8 cellular contexts compared by ENCODE assay signal in genomic region chr2:26772064-26773001, GRCh38. TPM values are rescaled to one million over a fixed set of nuclear protein-coding genes. Genes with fewer than 3 reads are reported as not detected.
DNase-seq lines count a peak whose midpoint lies in the region; ATAC-seq and TF ChIP-seq lines count a peak whose summit lies in the region.

No MANE protein-coding gene starts in this region.

- peaks cover 0 to 60% (median 46%) of the 10 kb centered on the region in 4 donors for H3K4me1 ChIP-seq in sigmoid colon

- peaks cover 48% of the 10 kb centered on the region for H3K4me1 Mint-ChIP-seq in activated naive CD4-positive, alpha-beta T cell treated with anti-CD3 and anti-CD28 coated beads, Interleukin-2, amount 50 U/mL, for 24 hours

- TF ChIP-seq EP300 in sigmoid colon (IDR thresholded peaks at IDR 0.05) = peak in 3 of 4 donors; percentile 62 to 94 (median 66)

- H3K9me3 ChIP-seq in sigmoid colon = no peaks in the 10 kb centered on the region

- H3K4me3 ChIP-seq in AG10803 (ENCODE audit: low read length) (no peak overlapping the region), sigmoid colon (no peak overlapping the region)

- peak; percentile 77 for DNase-seq in AG10803 (ENCODE audit: low read depth)
- DNase-seq in LHCN-M2 (ENCODE audit: low read depth) = peak; percentile 91
- peak; percentile 93 for DNase-seq in cardiac septum (ENCODE audit: low spot score)
- DNase-seq in sigmoid colon = peak; percentile 98
- no peak for DNase-seq in Kasumi-1 (lab: John Stamatoyannopoulos, UW)
- DNase-seq in NCI-H128 (lab: John Stamatoyannopoulos, UW; ENCODE audit: unreplicated experiment) = no peak

- ATAC-seq in HG03432 (IDR thresholded peaks at IDR 0.05; ENCODE audit: unreplicated experiment) = no peak

- H3K9me3 Mint-ChIP-seq in activated naive CD4-positive, alpha-beta T cell treated with anti-CD3 and anti-CD28 coated beads, Interleukin-2, amount 50 U/mL, for 24 hours = no peaks in the 10 kb centered on the region

- H3K27ac Mint-ChIP-seq in activated naive CD4-positive, alpha-beta T cell treated with anti-CD3 and anti-CD28 coated beads, Interleukin-2, amount 50 U/mL, for 24 hours = peak overlapping the region; percentile 83

- TF ChIP-seq POLR2A in sigmoid colon (IDR thresholded peaks at IDR 0.05) = peak in 1 of 2 donors; percentile 10

- 25 to 44% methylated on average over 13 of the region's 13 CpGs for WGBS in sigmoid colon, 2 donors

- intact Hi-C loops in cardiac septum (cut with DNase I) (no loop called here), sigmoid colon (cut with DNase I) (no loop called here)

- no peaks in the 10 kb centered on the region for H3K27me3 Mint-ChIP-seq in activated naive CD4-positive, alpha-beta T cell treated with anti-CD3 and anti-CD28 coated beads, Interleukin-2, amount 50 U/mL, for 24 hours

- H3K36me3 Mint-ChIP-seq in activated naive CD4-positive, alpha-beta T cell treated with anti-CD3 and anti-CD28 coated beads, Interleukin-2, amount 50 U/mL, for 24 hours = peaks cover 3% of the 10 kb centered on the region

- no peaks in the 10 kb centered on the region for H3K27me3 ChIP-seq in sigmoid colon

- peak overlapping the region; percentile 71 to 80 (median 74) for H3K27ac ChIP-seq in sigmoid colon

- peaks cover 15 to 37% (median 22%) of the 10 kb centered on the region in 4 donors for H3K36me3 ChIP-seq in sigmoid colon

- H3K4me3 Mint-ChIP-seq in activated naive CD4-positive, alpha-beta T cell treated with anti-CD3 and anti-CD28 coated beads, Interleukin-2, amount 50 U/mL, for 24 hours = peak overlapping the region; percentile 49

- TF ChIP-seq CTCF in AG10803 (conservative IDR thresholded peaks at IDR 0.05; ENCODE audit: low read length) (no peak), sigmoid colon (IDR thresholded peaks at IDR 0.05) (no peak)

RNA-seq across cellular contexts. Expression of gene SLC35F6, which starts 8.2 kb away (rescaled TPM):
- total RNA-seq in LHCN-M2 (2014; rRNA removed) = 27.7 and 34.8 TPM in 2 replicates
- 17.7 TPM for polyA plus RNA-seq in LHCN-M2 (2012)
- total RNA-seq in cardiac septum = 18.6 TPM
- total RNA-seq in sigmoid colon = 10 to 100 TPM; 19.6 to 27.4 (median 25.8) TPM
- 10 to 100 TPM in 1 of 3 donors, 1 to 10 TPM in 2; 4.2 to 23.1 (median 7.4) TPM for polyA plus RNA-seq in sigmoid colon

RNA-seq across cellular contexts. Expression of gene CENPA, which starts 13.5 kb away (rescaled TPM):
- total RNA-seq in LHCN-M2 (2014; rRNA removed) (22.1 and 29.9 TPM in 2 replicates), cardiac septum (not detected), sigmoid colon (not detected)
- 13.8 TPM for polyA plus RNA-seq in LHCN-M2 (2012)
- polyA plus RNA-seq in sigmoid colon = 10 to 100 TPM in 1 of 3 donors, 1 to 10 TPM in 2; 1.2 to 11.6 (median 3.2) TPM

Comparison
In these comparisons a context has a peak if more than half of its experiments do, and no peak if none do; other contexts are left out.
1. DNase-seq: peak in AG10803 (single experiment), LHCN-M2 (single experiment), cardiac septum (single experiment) and sigmoid colon (single experiment); none in Kasumi-1 (0 of 2) and NCI-H128 (single experiment).
2. RNA of gene CENPA, which starts 13.5 kb away (total RNA-seq): 22.1 to 29.9 TPM in LHCN-M2; not detected in cardiac septum (single experiment) and not detected in sigmoid colon; every median in the first group is over 10 times any median in the second.